Comparison of ENCODE assay signal across 15 cellular contexts in genomic region chr12:93943766-93944165, GRCh38.
DNase-seq lines count a peak whose midpoint lies in the region; ATAC-seq and TF ChIP-seq lines count a peak whose summit lies in the region.
"Had no signal": no experiment of that assay in that cellular context is flagged by ENCODE, and none has a peak within 500 bp of the region (broad histone marks: within the 10 kb centered on the region; RNA-seq: fewer than 3 reads in every experiment).

No MANE protein-coding gene starts in this region.

- peak; percentile 67 for DNase-seq in HFFc6
- DNase-seq in adrenal gland: peak; percentile 54 to 77 (median 68)
- peak; percentile 70 for DNase-seq in right atrium auricular region (ENCODE audit: low spot score)
- DNase-seq in stromal cell of bone marrow (ENCODE audit: low read depth): peak; percentile 80
- DNase-seq in G401 (ENCODE audit: low spot score): no peak
- no peak for DNase-seq in SHP77 treated with DMSO at 0.1 percent for 48 hours (lab: John Stamatoyannopoulos, UW)
- DNase-seq: DMS79 treated with DMSO at 0.1 percent for 48 hours, foreskin melanocyte, NCI-H1105 treated with DMSO at 0.1 percent for 48 hours, NCI-H748 treated with DMSO at 0.1 percent for 48 hours had no signal

- ATAC-seq in HG02884 (IDR thresholded peaks at IDR 0.05; ENCODE audit: unreplicated experiment): no peak
- ATAC-seq: GM23338 had no signal

- H3K36me3 ChIP-seq in adrenal gland (replicated peaks in 1 of 2) (no peaks in the 10 kb centered on the region), right atrium auricular region (no peaks in the 10 kb centered on the region)
- H3K36me3 ChIP-seq: ascending aorta had no signal

- peaks cover 36% of the 10 kb centered on the region for H3K4me1 Mint-ChIP-seq in HFFc6 (ENCODE audit: low read depth)

- in situ Hi-C loops in G401 (cut with HindIII; ENCODE audit: low sequenced_read_pairs): no loop called here

- no peaks in the 10 kb centered on the region; the same call in 1 of the 2 replicates for H3K36me3 Mint-ChIP-seq in HFFc6 (ENCODE audit: low read depth)

- H3K4me1 ChIP-seq in adrenal gland (replicated peaks in 1 of 2): peaks cover 0 to 6% of the 10 kb centered on the region in 2 donors
- no peaks in the 10 kb centered on the region for H3K4me1 ChIP-seq in right atrium auricular region

- TF ChIP-seq POLR2A in adrenal gland (IDR thresholded peaks at IDR 0.05): no peak

- H3K4me3 ChIP-seq in adrenal gland (no peak overlapping the region), right atrium auricular region (no peak overlapping the region)
- H3K4me3 ChIP-seq: ascending aorta, GM23338, smooth muscle cell had no signal

- H3K9me3 ChIP-seq in adrenal gland (replicated peaks in 1 of 3) (no peaks in the 10 kb centered on the region), right atrium auricular region (peaks cover 0 to under 1% of the 10 kb centered on the region in 2 donors)
- H3K9me3 ChIP-seq: ascending aorta had no signal

- peak overlapping the region; percentile 62 for H3K27ac Mint-ChIP-seq in HFFc6
- H3K27ac Mint-ChIP-seq: GM23338; T-helper 1 cell treated with Interleukin-12 subunit alpha and Interleukin-12 subunit beta and Interleukin-4 antibody, amounts not matched to agents 30 μg/mL and 1 μg/mL, for 36 hours had no signal

- no peaks in the 10 kb centered on the region for H3K27me3 Mint-ChIP-seq in HFFc6 (ENCODE audit: insufficient read depth)

- no peak overlapping the region for H3K4me3 Mint-ChIP-seq in HFFc6
- H3K4me3 Mint-ChIP-seq: GM23338; T-helper 1 cell treated with Interleukin-12 subunit alpha and Interleukin-12 subunit beta and Interleukin-4 antibody, amounts not matched to agents 30 μg/mL and 1 μg/mL, for 36 hours had no signal

- H3K27me3 ChIP-seq in adrenal gland: no peaks in the 10 kb centered on the region
- no peaks in the 10 kb centered on the region for H3K27me3 ChIP-seq in right atrium auricular region
- H3K27me3 ChIP-seq: ascending aorta had no signal

- 53 to 72% (median 58%) methylated on average over 2 of the region's 2 CpGs for WGBS in adrenal gland, 4 donors

- intact Hi-C loops in adrenal gland (cut with DNase I): no loop called here

- no peaks in the 10 kb centered on the region for H3K9me3 Mint-ChIP-seq in HFFc6
- H3K9me3 Mint-ChIP-seq: GM23338 had no signal

- peak; percentile 23; the same call in 1 of the 2 replicates for TF ChIP-seq CTCF in HFFc6 (IDR thresholded peaks at IDR 0.05)
- peak in 3 of 6 experiments; percentile 23 to 36 (median 31) for TF ChIP-seq CTCF in adrenal gland (IDR thresholded peaks at IDR 0.05)
- TF ChIP-seq CTCF in right atrium auricular region (IDR thresholded peaks at IDR 0.05): no peak

- H3K27ac ChIP-seq in adrenal gland: no peak overlapping the region
- H3K27ac ChIP-seq in right atrium auricular region: no peak overlapping the region
- H3K27ac ChIP-seq: ascending aorta had no signal

Comparison
In these comparisons a context has a peak if more than half of its experiments do, and no peak if none do; other contexts are left out.
1. DNase-seq: peak in HFFc6 (single experiment), adrenal gland (7 of 7), right atrium auricular region (single experiment) and stromal cell of bone marrow (single experiment); none in G401 (single experiment) and SHP77 treated with DMSO at 0.1 percent for 48 hours (single experiment).